1 cellular context compared by ENCODE assay signal in the genomic region with DNA sequence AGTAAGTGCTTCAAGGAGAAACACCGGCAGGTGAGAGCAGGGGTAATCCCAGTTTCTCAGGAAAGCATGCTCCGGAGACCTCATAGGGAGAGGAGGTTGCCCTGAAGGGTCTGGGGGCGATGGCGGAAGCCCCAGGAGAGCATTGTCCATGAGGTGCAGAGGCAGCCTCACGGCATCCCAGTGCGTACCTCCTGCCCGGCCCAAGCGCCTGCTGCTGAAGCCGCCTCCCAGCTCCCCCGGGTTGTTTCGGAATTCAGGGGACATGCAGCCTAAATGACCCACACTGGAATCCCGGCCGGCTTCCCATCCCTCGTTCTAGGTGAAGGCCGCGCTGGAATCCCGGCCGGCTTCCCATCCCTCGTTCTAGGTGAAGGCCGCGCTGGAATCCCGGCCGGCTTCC.
TF ChIP-seq lines count a peak whose summit lies in the region.

No MANE protein-coding gene starts in this region.

TF ChIP-seq in SK-N-SH treated with all-trans-retinoic acid at 6 μM for 48 hours, 23 proteins besides CTCF, POLR2A, EP300 and RAD21 (continued from another document):
- TF ChIP-seq, protein P1, sequence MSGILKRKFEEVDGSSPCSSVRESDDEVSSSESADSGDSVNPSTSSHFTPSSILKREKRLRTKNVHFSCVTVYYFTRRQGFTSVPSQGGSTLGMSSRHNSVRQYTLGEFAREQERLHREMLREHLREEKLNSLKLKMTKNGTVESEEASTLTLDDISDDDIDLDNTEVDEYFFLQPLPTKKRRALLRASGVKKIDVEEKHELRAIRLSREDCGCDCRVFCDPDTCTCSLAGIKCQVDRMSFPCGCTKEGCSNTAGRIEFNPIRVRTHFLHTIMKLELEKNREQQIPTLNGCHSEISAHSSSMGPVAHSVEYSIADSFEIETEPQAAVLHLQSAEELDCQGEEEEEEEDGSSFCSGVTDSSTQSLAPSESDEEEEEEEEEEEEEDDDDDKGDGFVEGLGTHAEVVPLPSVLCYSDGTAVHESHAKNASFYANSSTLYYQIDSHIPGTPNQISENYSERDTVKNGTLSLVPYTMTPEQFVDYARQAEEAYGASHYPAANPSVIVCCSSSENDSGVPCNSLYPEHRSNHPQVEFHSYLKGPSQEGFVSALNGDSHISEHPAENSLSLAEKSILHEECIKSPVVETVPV (CRISPR knock-in tag; IDR thresholded peaks at IDR 0.05) = no peak
